14 cellular contexts compared by ENCODE assay signal in the genomic region with DNA sequence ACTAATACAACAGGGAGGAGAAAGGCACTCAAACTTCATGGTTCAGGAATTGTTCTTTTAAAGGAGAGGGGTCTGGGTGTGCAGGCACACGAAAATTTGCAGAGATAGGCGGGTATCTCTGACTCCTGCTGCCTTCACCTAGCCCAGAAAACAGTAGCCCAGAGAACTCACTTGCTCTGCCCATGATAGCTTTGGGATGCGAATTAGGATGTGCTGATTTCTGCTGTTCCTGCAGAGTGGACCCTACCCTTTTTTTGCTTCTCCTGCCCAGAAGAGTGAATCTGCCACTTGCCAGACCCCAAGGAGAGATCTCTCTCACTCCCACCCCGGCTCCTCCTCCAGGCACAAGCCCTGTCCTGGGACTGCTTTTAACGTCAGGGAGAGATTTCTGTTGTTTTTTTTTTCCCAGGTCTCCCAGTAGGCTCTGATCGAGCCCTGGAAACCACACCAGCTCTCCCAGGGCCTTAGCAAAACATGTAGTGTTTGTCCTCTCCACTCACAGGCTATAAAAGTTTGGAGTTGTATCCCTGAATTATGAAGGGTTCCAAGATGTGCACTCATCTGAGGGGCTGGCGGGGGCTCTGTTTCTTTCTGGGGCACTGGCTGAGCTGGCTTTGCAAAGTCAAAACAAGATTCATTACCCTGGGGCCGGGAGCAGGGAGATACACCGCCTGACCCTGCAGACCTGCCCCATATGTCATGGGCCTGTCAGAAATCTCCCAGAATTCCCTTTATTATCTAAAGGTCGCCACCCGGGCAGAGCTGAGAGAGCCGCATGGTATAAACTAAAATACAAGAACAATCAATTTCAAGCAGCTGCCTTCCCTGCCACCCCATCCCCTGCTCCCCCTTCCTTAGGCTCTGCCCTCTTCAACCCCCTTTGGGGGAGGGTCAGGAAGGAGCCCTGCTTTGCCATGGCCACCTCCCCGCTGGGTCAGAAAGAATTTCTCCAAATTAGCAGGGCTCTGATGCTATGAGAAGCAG. TPM values are rescaled to one million over a fixed set of nuclear protein-coding genes. Genes with fewer than 3 reads are reported as not detected.
DNase-seq lines count a peak whose midpoint lies in the region; ATAC-seq and TF ChIP-seq lines count a peak whose summit lies in the region.
"Had no signal": no experiment of that assay in that cellular context is flagged by ENCODE, and none has a peak within 500 bp of the region (broad histone marks: within the 10 kb centered on the region; RNA-seq: fewer than 3 reads in every experiment).

No MANE protein-coding gene starts in this region.

- TF ChIP-seq CTCF in astrocyte of the spinal cord (IDR thresholded peaks at IDR 0.05; ENCODE audit: low read depth, low read length) = no peak
- TF ChIP-seq CTCF in osteoblast (IDR thresholded peaks at IDR 0.05; ENCODE audit: extremely low read depth, low read depth, low read length) = no peak
- no peak for TF ChIP-seq CTCF in upper lobe of right lung (IDR thresholded peaks at IDR 0.05)

- no peaks in the 10 kb centered on the region for H4K20me1 ChIP-seq in osteoblast (ENCODE audit: insufficient read depth, low read length)

- H3K27me3 ChIP-seq in osteoblast (ENCODE audit: insufficient read depth, low read length) (no peaks in the 10 kb centered on the region), upper lobe of right lung (no peaks in the 10 kb centered on the region)
- H3K27me3 ChIP-seq: adrenal gland had no signal

- no peak overlapping the region for H3K27ac ChIP-seq in osteoblast (ENCODE audit: low read depth, low read length)
- H3K27ac ChIP-seq in upper lobe of right lung = peak overlapping the region; percentile 56

- peaks cover 2% of the 10 kb centered on the region for H3K79me2 ChIP-seq in osteoblast (ENCODE audit: insufficient read depth, low read length)

- H3K4me1 ChIP-seq in osteoblast (ENCODE audit: insufficient read depth, low read length) (peaks cover 33% of the 10 kb centered on the region), upper lobe of right lung (peaks cover 61% of the 10 kb centered on the region)
- H3K4me1 ChIP-seq: HAP-1 had no signal

- DNase-seq in astrocyte of the spinal cord (ENCODE audit: low read depth, low spot score) = peak; percentile 76
- no peak for DNase-seq in left cardiac atrium
- no peak for DNase-seq in osteoblast (ENCODE audit: insufficient read length, low spot score, missing footprints)
- DNase-seq in upper lobe of right lung = no peak
- DNase-seq in DMS153 (lab: John Stamatoyannopoulos, UW) = no peak
- DNase-seq in inferior parietal cortex (ENCODE audit: extremely low spot score) = no peak
- no peak for DNase-seq in dermis blood vessel endothelial cell
- DNase-seq: activated CD4-positive, alpha-beta T cell treated with anti-CD3 and anti-CD28 coated beads for 1 hour; activated T-cell treated with anti-CD3 and anti-CD28 coated beads, Interleukin-2, amount 50 U/mL, for 1 hour; adrenal gland; effector memory CD4-positive, alpha-beta T cell; PC-3; T-cell had no signal

- H3K4me3 ChIP-seq in astrocyte of the spinal cord (ENCODE audit: low read depth, low read length) = no peak overlapping the region
- no peak overlapping the region for H3K4me3 ChIP-seq in osteoblast (ENCODE audit: insufficient read depth, low read length)
- no peak overlapping the region for H3K4me3 ChIP-seq in upper lobe of right lung
- H3K4me3 ChIP-seq: adrenal gland, HAP-1 had no signal

- ATAC-seq in left cardiac atrium = peak; percentile 23 to 27
- no peak for ATAC-seq in upper lobe of right lung
- ATAC-seq: PC-3, T-cell had no signal

- peak overlapping the region; percentile 42 for H3K4me2 ChIP-seq in osteoblast (ENCODE audit: insufficient read depth, low read length)

- H3K9me3 ChIP-seq in osteoblast (ENCODE audit: low read depth, low read length) (no peaks in the 10 kb centered on the region), upper lobe of right lung (no peaks in the 10 kb centered on the region)
- H3K9me3 ChIP-seq: adrenal gland, HAP-1 had no signal

- H2AFZ ChIP-seq in osteoblast (ENCODE audit: low read length) = peak overlapping the region; percentile 24

- in situ Hi-C loops in astrocyte of the spinal cord (cut with HindIII; ENCODE audit: low sequenced_read_pairs) = no loop called here

- intact Hi-C loops in left cardiac atrium (cut with DNase I) (no loop called here), upper lobe of right lung (cut with DNase I) (no loop called here)

- H3K36me3 ChIP-seq in osteoblast (ENCODE audit: insufficient read depth, low read length) (no peaks in the 10 kb centered on the region), upper lobe of right lung (no peaks in the 10 kb centered on the region)
- H3K36me3 ChIP-seq: adrenal gland, HAP-1 had no signal

RNA-seq across cellular contexts. Expression of a gene that starts 17.9 kb away (rescaled TPM):
- total RNA-seq in left cardiac atrium (10 to 100 TPM; 13.3 to 43.4 TPM), osteoblast (2.7 and 3.3 TPM in 2 replicates), upper lobe of right lung (98.5 TPM), dermis blood vessel endothelial cell (54.8 and 95.8 TPM in 2 replicates)
